10 cellular contexts compared by ENCODE assay signal in genomic region chr9:137296214-137297059, GRCh38.
DNase-seq lines count a peak whose midpoint lies in the region; ATAC-seq and TF ChIP-seq lines count a peak whose summit lies in the region.
"Had no signal": no experiment of that assay in that cellular context is flagged by ENCODE, and none has a peak within 500 bp of the region (broad histone marks: within the 10 kb centered on the region; RNA-seq: fewer than 3 reads in every experiment).

No MANE protein-coding gene starts in this region.

- DNase-seq in DMS53 (lab: John Stamatoyannopoulos, UW) (peak; percentile 69), DMS53 treated with DMSO at 0.1 percent for 48 hours (lab: John Stamatoyannopoulos, UW; ENCODE audit: unreplicated experiment) (no peak), cardiac fibroblast (ENCODE audit: low read depth in 2 of 2) (peak; percentile 56 to 91), kidney tubule cell (ENCODE audit: low spot score) (peak; percentile 39), 8988T (no peak)
- no peak for DNase-seq in stimulated activated naive CD8-positive, alpha-beta T cell treated with anti-CD3 and anti-CD28 coated beads, Interleukin-15, amount 100 ng/mL, for 72 hours
- DNase-seq: NCI-H187 treated with DMSO at 0.1 percent for 48 hours; stimulated activated CD4-positive, alpha-beta T cell treated with anti-CD3 and anti-CD28 coated beads, Interleukin-12 subunit alpha, Interleukin-12 subunit beta, amount 100 ng/mL, for 4 hours had no signal

- no peak for TF ChIP-seq CTCF in cardiac fibroblast (IDR thresholded peaks at IDR 0.05; ENCODE audit: low read depth, low read length)

- H3K4me3 ChIP-seq in cardiac fibroblast (replicated peaks in 1 of 2; ENCODE audit: low read depth in 2 of 2, low read length in 2 of 2), result peak overlapping the region; percentile 28 to 30

- H3K27me3 Mint-ChIP-seq in stimulated activated naive CD8-positive, alpha-beta T cell treated with anti-CD3 and anti-CD28 coated beads, Interleukin-15, amount 100 ng/mL, for 72 hours, result peaks cover 72% of the 10 kb centered on the region

- no peak for ATAC-seq in stimulated activated naive CD8-positive, alpha-beta T cell treated with anti-CD3 and anti-CD28 coated beads, Interleukin-15, amount 100 ng/mL, for 72 hours
- ATAC-seq in HG03442 (IDR thresholded peaks at IDR 0.05; ENCODE audit: unreplicated experiment), result no peak
- ATAC-seq in HG03045 (IDR thresholded peaks at IDR 0.05; ENCODE audit: unreplicated experiment), result no peak

- no peak overlapping the region for H3K27ac Mint-ChIP-seq in stimulated activated naive CD8-positive, alpha-beta T cell treated with anti-CD3 and anti-CD28 coated beads, Interleukin-15, amount 100 ng/mL, for 72 hours

- peak overlapping the region; percentile 47 to 58 for H3K4me3 Mint-ChIP-seq in stimulated activated naive CD8-positive, alpha-beta T cell treated with anti-CD3 and anti-CD28 coated beads, Interleukin-15, amount 100 ng/mL, for 72 hours

- no peaks in the 10 kb centered on the region for H3K9me3 Mint-ChIP-seq in stimulated activated naive CD8-positive, alpha-beta T cell treated with anti-CD3 and anti-CD28 coated beads, Interleukin-15, amount 100 ng/mL, for 72 hours

- H3K4me1 Mint-ChIP-seq in stimulated activated naive CD8-positive, alpha-beta T cell treated with anti-CD3 and anti-CD28 coated beads, Interleukin-15, amount 100 ng/mL, for 72 hours, result peaks cover 41% of the 10 kb centered on the region

Comparison
In these comparisons a context has a peak if more than half of its experiments do, and no peak if none do; other contexts are left out.
1. DNase-seq: peak in DMS53 (single experiment), cardiac fibroblast (2 of 2) and kidney tubule cell (single experiment); none in DMS53 treated with DMSO at 0.1 percent for 48 hours (single experiment), stimulated activated naive CD8-positive, alpha-beta T cell treated with anti-CD3 and anti-CD28 coated beads, Interleukin-15, amount 100 ng/mL, for 72 hours (0 of 2) and 8988T (single experiment).